8 cellular contexts compared by ENCODE assay signal in the genomic region with DNA sequence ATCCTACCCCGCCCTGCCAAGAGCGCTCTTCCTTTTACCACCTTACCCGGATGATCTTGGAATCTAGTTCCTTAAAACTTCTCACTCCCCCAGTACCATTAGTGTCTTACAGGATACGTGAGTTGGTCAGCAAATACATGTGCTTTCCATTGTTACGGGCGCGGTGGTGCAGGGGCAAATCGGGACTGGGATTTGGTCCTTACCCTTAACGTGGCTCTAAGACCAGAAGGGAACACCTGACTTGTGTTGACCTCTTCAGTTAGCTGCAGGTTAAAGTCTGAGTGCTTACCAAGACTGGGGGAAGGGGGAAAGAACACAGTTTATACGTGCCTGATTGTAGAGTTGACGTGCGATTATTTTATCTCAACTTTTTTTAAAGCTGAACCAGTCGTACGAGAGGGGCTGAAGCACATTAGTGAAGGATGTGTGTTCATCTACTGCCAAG. TPM values are rescaled to one million over a fixed set of nuclear protein-coding genes. Genes with fewer than 3 reads are reported as not detected.
A peak's percentile ranks its signal among the peaks of the same experiment; 100 is the strongest.
DNase-seq lines count a peak whose midpoint lies in the region; ATAC-seq, FAIRE-seq and TF ChIP-seq lines count a peak whose summit lies in the region.

No MANE protein-coding gene starts in this region.

- intact Hi-C loops in CD8-positive, alpha-beta T cell (cut with DNase I, micrococcal nuclease), result loop anchor here (2.0 to 10.0 kb wide), 5 partner anchors 15 to 1157 kb away; a partner anchor contains a TSS
- intact Hi-C loops in HepG2 (cut with micrococcal nuclease; ENCODE audit: unreplicated experiment), result loop anchor here (1.0 to 2.0 kb wide), 2 partner anchors 10 to 169 kb away; a partner anchor contains a TSS

- peak overlapping the region; percentile 97 for H3K4me3 Mint-ChIP-seq in CD8-positive, alpha-beta T cell
- H3K4me3 Mint-ChIP-seq in IgD-negative memory B cell (peak overlapping the region; percentile 95 to 100 (median 97)), type B pancreatic cell (peak overlapping the region; percentile 95)

- POLR2A ChIA-PET in CD8-positive, alpha-beta T cell (lab: Charles Lee), result interaction anchor here (3.0 kb wide), 1 partner anchor 9 kb away, joined by 38 read pairs; a partner anchor contains a TSS
- POLR2A ChIA-PET in HepG2 (lab: Yijun Ruan, JAX), result interaction anchor here (1.3 to 1.7 kb wide), 2 partner anchors 10 to 59 kb away, joined by 3 to 8 read pairs; a partner anchor contains a TSS

- BruUV-seq in HepG2 (replicated peaks; lab: Mats Ljungman, UMichigan), result TSS peak; percentile 66

- CTCF ChIA-PET in CD8-positive, alpha-beta T cell (lab: Charles Lee), result interaction anchor here (1.3 kb wide), 1 partner anchor 168 kb away, joined by 3 read pairs; no protein-coding TSS in a partner anchor
- CTCF ChIA-PET in HepG2 (lab: Yijun Ruan, JAX; ENCODE audit: low intra/inter-chr PET ratio, low total read pairs), result no interaction called here

- H3K27ac ChIP-seq in CD8-positive, alpha-beta T cell (ENCODE audit: low read depth, low read length), result peak overlapping the region; percentile 91
- H3K27ac ChIP-seq in angular gyrus (ENCODE audit: low read depth, low read length) (peak overlapping the region; percentile 99), HepG2 (ENCODE audit: extremely low read length, insufficient read depth, low read length) (peak overlapping the region; percentile 95)

- H3K4me2 ChIP-seq in HepG2 (ENCODE audit: low read depth, low read length), result peak overlapping the region; percentile 93

- FAIRE-seq in HepG2 (lab: Jason Lieb, UNC), result peak; percentile 69

- peak; percentile 2 for ATAC-seq in CD8-positive, alpha-beta T cell
- no peak; the same call in 2 of the 3 replicates for ATAC-seq in HepG2
- no peak for ATAC-seq in HG03521 (IDR thresholded peaks at IDR 0.05; ENCODE audit: unreplicated experiment)

- no peaks in the 10 kb centered on the region for H3K27me3 Mint-ChIP-seq in CD8-positive, alpha-beta T cell (ENCODE audit: low read depth)
- H3K27me3 Mint-ChIP-seq in IgD-negative memory B cell (no peaks in the 10 kb centered on the region), type B pancreatic cell (no peaks in the 10 kb centered on the region)

- H3K27me3 ChIP-seq in CD8-positive, alpha-beta T cell (ENCODE audit: insufficient read depth, low read length), result no peaks in the 10 kb centered on the region
- no peaks in the 10 kb centered on the region for H3K27me3 ChIP-seq in HepG2 (ENCODE audit: control insufficient read depth in 1 of 2, insufficient read depth in 2 of 2, low read length in 2 of 2)

- no peak for TF ChIP-seq CTCF in CD8-positive, alpha-beta T cell (IDR thresholded peaks at IDR 0.05)
- TF ChIP-seq CTCF in HepG2 (CRISPR knock-in tag; IDR thresholded peaks at IDR 0.05), result no peak
- TF ChIP-seq CTCF in type B pancreatic cell (conservative IDR thresholded peaks at IDR 0.05), result no peak

- no peak overlapping the region for H2AFZ ChIP-seq in HepG2 (ENCODE audit: low read length)

- in situ Hi-C loops in HepG2 (cut with HindIII; ENCODE audit: extremely low pct_ligation_motif_present, low pct_unique_long_range_greater_than_20kb), result loop anchor here (5.0 kb wide), 1 partner anchor 169 kb away; no protein-coding TSS in a partner anchor

- peaks cover 25% of the 10 kb centered on the region for H3K4me1 ChIP-seq in CD8-positive, alpha-beta T cell (ENCODE audit: insufficient read depth, low read length)
- H3K4me1 ChIP-seq in HepG2 (ENCODE audit: insufficient read depth, low read length), result peaks cover 28% of the 10 kb centered on the region

- WGBS in HepG2 (ENCODE audit: low lambda C conversion rate), result under 1% methylated on average over 14 of the region's 14 CpGs

- peak overlapping the region; percentile 77 for H3K4me3 ChIP-seq in CD8-positive, alpha-beta T cell (ENCODE audit: low read depth, low read length)
- H3K4me3 ChIP-seq in HepG2 (replicated peaks in 1 of 3; ENCODE audit: insufficient read depth in 1 of 3, low read depth in 2 of 3, low read length in 3 of 3), result peak overlapping the region; percentile 77 to 85 (median 84)

- H3K9me3 ChIP-seq in CD8-positive, alpha-beta T cell (ENCODE audit: low read length), result no peaks in the 10 kb centered on the region
- no peaks in the 10 kb centered on the region for H3K9me3 ChIP-seq in HepG2 (ENCODE audit: low read length)

- no peak for DNase-seq in CD8-positive, alpha-beta T cell
- DNase-seq in HepG2 (ENCODE audit: low spot score) (no peak), type B pancreatic cell (ENCODE audit: extremely low spot score, unreplicated experiment) (no peak), SKM-1 treated with dmso at 0.1 percent for 144 hours (lab: John Stamatoyannopoulos, UW; ENCODE audit: unreplicated experiment) (no peak)
- DNase-seq in stimulated activated CD4-positive, alpha-beta T cell treated with anti-CD3 and anti-CD28 coated beads, Interleukin-4, amount 100 ng/mL, for 4 hours, result no peak

- no peak for TF ChIP-seq RAD21 in HepG2 (CRISPR knock-in tag; IDR thresholded peaks at IDR 0.05)

- H3K36me3 Mint-ChIP-seq in CD8-positive, alpha-beta T cell, result peaks cover 44% of the 10 kb centered on the region
- H3K36me3 Mint-ChIP-seq in IgD-negative memory B cell (peaks cover 1% of the 10 kb centered on the region), type B pancreatic cell (no peaks in the 10 kb centered on the region)

- TF ChIP-seq POLR2A in HepG2 (IDR thresholded peaks at IDR 0.05; ENCODE audit: insufficient read depth in 1 of 2, low read depth in 2 of 2, low read length in 2 of 2), result no peak

- peaks cover 22% of the 10 kb centered on the region for H3K36me3 ChIP-seq in CD8-positive, alpha-beta T cell (ENCODE audit: insufficient read depth, low read length)
- H3K36me3 ChIP-seq in HepG2 (replicated peaks in 1 of 2; ENCODE audit: control insufficient read depth in 1 of 2, insufficient read depth in 2 of 2, low read length in 2 of 2), result peaks cover 1 to 6% of the 10 kb centered on the region in 2 experiments; a peak in 3 of 5 replicates

- H3K27ac Mint-ChIP-seq in CD8-positive, alpha-beta T cell, result peak overlapping the region; percentile 98
- peak overlapping the region; percentile 87 to 100 (median 96) for H3K27ac Mint-ChIP-seq in IgD-negative memory B cell
- peak overlapping the region; percentile 98 for H3K27ac Mint-ChIP-seq in type B pancreatic cell

- no peak for TF ChIP-seq EP300 in HepG2 (IDR thresholded peaks at IDR 0.05; ENCODE audit: low read depth in 2 of 2, low read length in 2 of 2)
- TF ChIP-seq EP300 in HepG2 (CRISPR knock-in tag; IDR thresholded peaks at IDR 0.05; ENCODE audit: borderline replicate concordance), result no peak

- H3K79me2 ChIP-seq in HepG2 (ENCODE audit: insufficient read depth, low read length), result peaks cover 35% of the 10 kb centered on the region

- H4K20me1 ChIP-seq in HepG2 (ENCODE audit: insufficient read depth, low read length), result no peaks in the 10 kb centered on the region

- peak overlapping the region; percentile 87 for H3K9ac ChIP-seq in HepG2 (ENCODE audit: insufficient read depth, low read depth, low read length)

- H3K4me1 Mint-ChIP-seq in CD8-positive, alpha-beta T cell (ENCODE audit: low read depth), result peaks cover 48% of the 10 kb centered on the region
- H3K4me1 Mint-ChIP-seq in IgD-negative memory B cell (peaks cover 21 to 24% (median 23%) of the 10 kb centered on the region in 3 donors), type B pancreatic cell (ENCODE audit: unreplicated experiment) (peaks cover 18% of the 10 kb centered on the region)

- H3K9me3 Mint-ChIP-seq in CD8-positive, alpha-beta T cell, result no peaks in the 10 kb centered on the region
- H3K9me3 Mint-ChIP-seq in IgD-negative memory B cell (no peaks in the 10 kb centered on the region), type B pancreatic cell (no peaks in the 10 kb centered on the region)

RNA-seq across cellular contexts. Expression of a gene that starts 0.5 kb away (rescaled TPM):
- total RNA-seq in CD8-positive, alpha-beta T cell, result 10 to 100 TPM; 20.0 to 21.4 TPM
- polyA plus RNA-seq in IgD-negative memory B cell, result 81.7 TPM
- total RNA-seq in HepG2 (2016; rRNA removed; fragmentation: Illumina TruSeq; extraction: Trizol), result 266 and 359 TPM in 2 replicates
- 93.1 and 113 TPM in 2 replicates for total RNA-seq in HepG2 (2016; cell fraction: cytosol; rRNA removed; fragmentation: Illumina TruSeq; extraction: Trizol; ENCODE audit: low read depth)
- total RNA-seq in HepG2 (2016; cell fraction: insoluble cytoplasmic fraction; rRNA removed; fragmentation: Illumina TruSeq; extraction: Trizol), result 255 and 373 TPM in 2 replicates
- 138 and 151 TPM in 2 replicates for total RNA-seq in HepG2 (2016; cell fraction: membrane; rRNA removed; fragmentation: Illumina TruSeq; extraction: Trizol)
- 76.2 and 83.8 TPM in 2 replicates for total RNA-seq in HepG2 (2016; cell fraction: nucleus; rRNA removed; fragmentation: Illumina TruSeq; extraction: Trizol)
- polyA plus RNA-seq in HepG2 (2011; rRNA removed), result 147 and 188 TPM in 2 replicates
- polyA plus RNA-seq in HepG2 (2011; cell fraction: cytosol; rRNA removed), result 236 and 276 TPM in 2 replicates
- polyA plus RNA-seq in HepG2 (2011; cell fraction: nucleus; rRNA removed), result 40.2 and 44.6 TPM in 2 replicates
- polyA plus RNA-seq in HepG2 (2012), result 97.0 and 122 TPM in 2 replicates
- polyA plus RNA-seq in HepG2 (2016; cell fraction: cytosol; fragmentation: Illumina TruSeq; extraction: Trizol; ENCODE audit: low read depth), result 101 and 125 TPM in 2 replicates
- 322 and 359 TPM in 2 replicates for polyA plus RNA-seq in HepG2 (2016; cell fraction: insoluble cytoplasmic fraction; fragmentation: Illumina TruSeq; extraction: Trizol; ENCODE audit: low read depth)
- polyA plus RNA-seq in HepG2 (2016; cell fraction: membrane; fragmentation: Illumina TruSeq; extraction: Trizol; ENCODE audit: low read depth), result 105 and 119 TPM in 2 replicates
- 146 and 155 TPM in 2 replicates for polyA plus RNA-seq in HepG2 (2016; cell fraction: nucleus; fragmentation: Illumina TruSeq; extraction: Trizol; ENCODE audit: insufficient read depth, low read depth)
- 30.3 and 88.3 TPM in 2 replicates for polyA minus RNA-seq in HepG2 (2011; rRNA and poly(A)+ RNA removed; ENCODE audit: low replicate concordance)
- 40.0 and 52.4 TPM in 2 replicates for polyA minus RNA-seq in HepG2 (2011; cell fraction: cytosol; rRNA and poly(A)+ RNA removed)
- polyA minus RNA-seq in HepG2 (2011; cell fraction: nucleus; rRNA and poly(A)+ RNA removed), result 10.8 and 14.4 TPM in 2 replicates
- 83.2 and 90.6 TPM in 2 replicates for total RNA-seq in type B pancreatic cell (ENCODE audit: low replicate concordance)

RNA-seq across cellular contexts. Expression of a gene that starts 0.9 kb away (rescaled TPM):
- total RNA-seq in CD8-positive, alpha-beta T cell, result 1 to 10 TPM; 5.1 to 6.9 TPM
- polyA plus RNA-seq in IgD-negative memory B cell, result 4.0 TPM
- 9.1 and 10.7 TPM in 2 replicates for total RNA-seq in HepG2 (2016; rRNA removed; fragmentation: Illumina TruSeq; extraction: Trizol)
- total RNA-seq in HepG2 (2016; cell fraction: cytosol; rRNA removed; fragmentation: Illumina TruSeq; extraction: Trizol; ENCODE audit: low read depth), result 10.1 and 10.8 TPM in 2 replicates
- total RNA-seq in HepG2 (2016; cell fraction: insoluble cytoplasmic fraction; rRNA removed; fragmentation: Illumina TruSeq; extraction: Trizol), result 8.7 and 9.2 TPM in 2 replicates
- total RNA-seq in HepG2 (2016; cell fraction: membrane; rRNA removed; fragmentation: Illumina TruSeq; extraction: Trizol), result 8.4 and 8.8 TPM in 2 replicates
- total RNA-seq in HepG2 (2016; cell fraction: nucleus; rRNA removed; fragmentation: Illumina TruSeq; extraction: Trizol), result 13.9 and 14.9 TPM in 2 replicates
- polyA plus RNA-seq in HepG2 (2011; rRNA removed), result 4.6 and 5.2 TPM in 2 replicates
- 1.5 and 2.1 TPM in 2 replicates for polyA plus RNA-seq in HepG2 (2011; cell fraction: cytosol; rRNA removed)
- polyA plus RNA-seq in HepG2 (2011; cell fraction: nucleus; rRNA removed), result 9.1 and 10.2 TPM in 2 replicates
- polyA plus RNA-seq in HepG2 (2012), result 3.9 and 4.2 TPM in 2 replicates
- 0.69 and 0.77 TPM in 2 replicates for polyA plus RNA-seq in HepG2 (2016; cell fraction: cytosol; fragmentation: Illumina TruSeq; extraction: Trizol; ENCODE audit: low read depth)
- 8.6 and 8.9 TPM in 2 replicates for polyA plus RNA-seq in HepG2 (2016; cell fraction: insoluble cytoplasmic fraction; fragmentation: Illumina TruSeq; extraction: Trizol; ENCODE audit: low read depth)
- 2.1 and 3.3 TPM in 2 replicates for polyA plus RNA-seq in HepG2 (2016; cell fraction: membrane; fragmentation: Illumina TruSeq; extraction: Trizol; ENCODE audit: low read depth)
- 16.8 and 22.4 TPM in 2 replicates for polyA plus RNA-seq in HepG2 (2016; cell fraction: nucleus; fragmentation: Illumina TruSeq; extraction: Trizol; ENCODE audit: insufficient read depth, low read depth)
- 2.2 and 12.2 TPM in 2 replicates for polyA minus RNA-seq in HepG2 (2011; rRNA and poly(A)+ RNA removed; ENCODE audit: low replicate concordance)
- polyA minus RNA-seq in HepG2 (2011; cell fraction: cytosol; rRNA and poly(A)+ RNA removed), result 2.5 and 3.3 TPM in 2 replicates
- polyA minus RNA-seq in HepG2 (2011; cell fraction: nucleus; rRNA and poly(A)+ RNA removed), result 21.6 and 23.2 TPM in 2 replicates
- 26.4 and 33.7 TPM in 2 replicates for total RNA-seq in type B pancreatic cell (ENCODE audit: low replicate concordance)

RNA-seq across cellular contexts. Expression of a gene that starts 10.0 kb away (rescaled TPM):
- total RNA-seq in CD8-positive, alpha-beta T cell, result 10 to 100 TPM; 21.4 to 25.6 TPM
- polyA plus RNA-seq in IgD-negative memory B cell, result 33.3 TPM
- 20.9 and 25.0 TPM in 2 replicates for total RNA-seq in HepG2 (2016; rRNA removed; fragmentation: Illumina TruSeq; extraction: Trizol)
- 15.0 and 15.3 TPM in 2 replicates for total RNA-seq in HepG2 (2016; cell fraction: cytosol; rRNA removed; fragmentation: Illumina TruSeq; extraction: Trizol; ENCODE audit: low read depth)
- 21.7 and 30.3 TPM in 2 replicates for total RNA-seq in HepG2 (2016; cell fraction: insoluble cytoplasmic fraction; rRNA removed; fragmentation: Illumina TruSeq; extraction: Trizol)
- total RNA-seq in HepG2 (2016; cell fraction: membrane; rRNA removed; fragmentation: Illumina TruSeq; extraction: Trizol), result 13.3 and 13.7 TPM in 2 replicates
- total RNA-seq in HepG2 (2016; cell fraction: nucleus; rRNA removed; fragmentation: Illumina TruSeq; extraction: Trizol), result 13.4 and 18.3 TPM in 2 replicates
- polyA plus RNA-seq in HepG2 (2011; rRNA removed), result 14.2 and 19.0 TPM in 2 replicates
- 5.0 and 8.9 TPM in 2 replicates for polyA plus RNA-seq in HepG2 (2011; cell fraction: cytosol; rRNA removed)
- polyA plus RNA-seq in HepG2 (2011; cell fraction: nucleus; rRNA removed), result 4.0 and 7.0 TPM in 2 replicates
- polyA plus RNA-seq in HepG2 (2012), result 12.4 and 13.1 TPM in 2 replicates
- polyA plus RNA-seq in HepG2 (2016; cell fraction: cytosol; fragmentation: Illumina TruSeq; extraction: Trizol; ENCODE audit: low read depth), result 7.9 and 10.0 TPM in 2 replicates
- 27.3 and 32.8 TPM in 2 replicates for polyA plus RNA-seq in HepG2 (2016; cell fraction: insoluble cytoplasmic fraction; fragmentation: Illumina TruSeq; extraction: Trizol; ENCODE audit: low read depth)
- polyA plus RNA-seq in HepG2 (2016; cell fraction: membrane; fragmentation: Illumina TruSeq; extraction: Trizol; ENCODE audit: low read depth), result 9.6 and 13.7 TPM in 2 replicates
- polyA plus RNA-seq in HepG2 (2016; cell fraction: nucleus; fragmentation: Illumina TruSeq; extraction: Trizol; ENCODE audit: insufficient read depth, low read depth), result 20.1 and 21.9 TPM in 2 replicates
- 1.9 and 7.5 TPM in 2 replicates for polyA minus RNA-seq in HepG2 (2011; rRNA and poly(A)+ RNA removed; ENCODE audit: low replicate concordance)
- polyA minus RNA-seq in HepG2 (2011; cell fraction: cytosol; rRNA and poly(A)+ RNA removed), result 2.8 and 3.5 TPM in 2 replicates
- polyA minus RNA-seq in HepG2 (2011; cell fraction: nucleus; rRNA and poly(A)+ RNA removed), result 21.2 and 22.8 TPM in 2 replicates
- 17.6 and 25.3 TPM in 2 replicates for total RNA-seq in type B pancreatic cell (ENCODE audit: low replicate concordance)

RNA-seq across cellular contexts. Expression of a gene that starts 10.2 kb away (rescaled TPM):
- under 1 TPM; 0.39 to 0.73 TPM for total RNA-seq in CD8-positive, alpha-beta T cell
- polyA plus RNA-seq in IgD-negative memory B cell, result 8.0 TPM
- total RNA-seq in HepG2 (2016; rRNA removed; fragmentation: Illumina TruSeq; extraction: Trizol), result 3.6 and 4.1 TPM in 2 replicates
- total RNA-seq in HepG2 (2016; cell fraction: cytosol; rRNA removed; fragmentation: Illumina TruSeq; extraction: Trizol; ENCODE audit: low read depth), result 2.2 and 2.4 TPM in 2 replicates
- 3.2 and 4.7 TPM in 2 replicates for total RNA-seq in HepG2 (2016; cell fraction: insoluble cytoplasmic fraction; rRNA removed; fragmentation: Illumina TruSeq; extraction: Trizol)
- 6.2 and 6.9 TPM in 2 replicates for total RNA-seq in HepG2 (2016; cell fraction: membrane; rRNA removed; fragmentation: Illumina TruSeq; extraction: Trizol)
- total RNA-seq in HepG2 (2016; cell fraction: nucleus; rRNA removed; fragmentation: Illumina TruSeq; extraction: Trizol), result 3.8 and 4.0 TPM in 2 replicates
- 8.7 and 10.1 TPM in 2 replicates for polyA plus RNA-seq in HepG2 (2011; rRNA removed)
- polyA plus RNA-seq in HepG2 (2011; cell fraction: cytosol; rRNA removed), result 10.2 and 10.7 TPM in 2 replicates
- 9.3 and 9.9 TPM in 2 replicates for polyA plus RNA-seq in HepG2 (2011; cell fraction: nucleus; rRNA removed)
- polyA plus RNA-seq in HepG2 (2012), result 12.3 and 32.8 TPM in 2 replicates
- 7.2 and 9.4 TPM in 2 replicates for polyA plus RNA-seq in HepG2 (2016; cell fraction: cytosol; fragmentation: Illumina TruSeq; extraction: Trizol; ENCODE audit: low read depth)
- 13.1 and 13.3 TPM in 2 replicates for polyA plus RNA-seq in HepG2 (2016; cell fraction: insoluble cytoplasmic fraction; fragmentation: Illumina TruSeq; extraction: Trizol; ENCODE audit: low read depth)
- polyA plus RNA-seq in HepG2 (2016; cell fraction: membrane; fragmentation: Illumina TruSeq; extraction: Trizol; ENCODE audit: low read depth), result 15.0 and 15.5 TPM in 2 replicates
- polyA plus RNA-seq in HepG2 (2016; cell fraction: nucleus; fragmentation: Illumina TruSeq; extraction: Trizol; ENCODE audit: insufficient read depth, low read depth), result 9.5 and 9.7 TPM in 2 replicates
- polyA minus RNA-seq in HepG2 (2011; rRNA and poly(A)+ RNA removed; ENCODE audit: low replicate concordance), result 1.0 and 10.4 TPM in 2 replicates
- 6.8 and 7.9 TPM in 2 replicates for polyA minus RNA-seq in HepG2 (2011; cell fraction: cytosol; rRNA and poly(A)+ RNA removed)
- 11.7 and 13.4 TPM in 2 replicates for polyA minus RNA-seq in HepG2 (2011; cell fraction: nucleus; rRNA and poly(A)+ RNA removed)
- total RNA-seq in type B pancreatic cell (ENCODE audit: low replicate concordance), result 3.9 and 4.3 TPM in 2 replicates
